ENCODE assay signal across 10 cellular contexts in genomic region chr2:24365051-24365450, GRCh38. TPM values are rescaled to one million over a fixed set of nuclear protein-coding genes. Genes with fewer than 3 reads are reported as not detected.
A peak's percentile ranks its signal among the peaks of the same experiment; 100 is the strongest.
DNase-seq lines count a peak whose midpoint lies in the region; ATAC-seq, FAIRE-seq and TF ChIP-seq lines count a peak whose summit lies in the region.
"Had no signal": no experiment of that assay in that cellular context is flagged by ENCODE, and none has a peak within 500 bp of the region (broad histone marks: within the 10 kb centered on the region; RNA-seq: fewer than 3 reads in every experiment).

No MANE protein-coding gene starts in this region.

- no peak for TF ChIP-seq CTCF in GM13976 (IDR thresholded peaks at IDR 0.05; ENCODE audit: borderline replicate concordance, control extremely low read depth, extremely low read depth, insufficient read depth, missing control alignments)

- no peaks in the 10 kb centered on the region for H3K27me3 Mint-ChIP-seq in activated naive CD8-positive, alpha-beta T cell treated with anti-CD3 and anti-CD28 coated beads, Interleukin-2, amount 50 U/mL, for 24 hours
- H3K27me3 Mint-ChIP-seq: effector memory CD8-positive, alpha-beta T cell had no signal

- DNase-seq in GM13976 (ENCODE audit: low spot score), result peak; percentile 41
- peak; percentile 81 for DNase-seq in NCI-H774 (lab: John Stamatoyannopoulos, UW)
- DNase-seq in fibroblast of the conjunctiva (ENCODE audit: low read depth), result peak; percentile 12
- DNase-seq in renal cortical epithelial cell (ENCODE audit: low read depth), result peak; percentile 82
- no peak for DNase-seq in RCC 7860 (ENCODE audit: low spot score)
- DNase-seq in activated naive CD8-positive, alpha-beta T cell treated with anti-CD3 and anti-CD28 coated beads, Interleukin-2, amount 50 U/mL, for 24 hours, result no peak
- DNase-seq: effector memory CD8-positive, alpha-beta T cell had no signal

- peaks cover 7% of the 10 kb centered on the region for H3K4me1 Mint-ChIP-seq in activated naive CD8-positive, alpha-beta T cell treated with anti-CD3 and anti-CD28 coated beads, Interleukin-2, amount 50 U/mL, for 24 hours

- no peak overlapping the region for H3K27ac Mint-ChIP-seq in activated naive CD8-positive, alpha-beta T cell treated with anti-CD3 and anti-CD28 coated beads, Interleukin-2, amount 50 U/mL, for 24 hours
- H3K27ac Mint-ChIP-seq: effector memory CD8-positive, alpha-beta T cell had no signal

- H3K36me3 Mint-ChIP-seq in activated naive CD8-positive, alpha-beta T cell treated with anti-CD3 and anti-CD28 coated beads, Interleukin-2, amount 50 U/mL, for 24 hours (ENCODE audit: low read depth), result no peaks in the 10 kb centered on the region

- H3K9me3 Mint-ChIP-seq in activated naive CD8-positive, alpha-beta T cell treated with anti-CD3 and anti-CD28 coated beads, Interleukin-2, amount 50 U/mL, for 24 hours, result no peaks in the 10 kb centered on the region
- H3K9me3 Mint-ChIP-seq: effector memory CD8-positive, alpha-beta T cell had no signal

- FAIRE-seq in RCC 7860 (lab: Jason Lieb, UNC), result no peak

- ATAC-seq in activated naive CD8-positive, alpha-beta T cell treated with anti-CD3 and anti-CD28 coated beads, Interleukin-2, amount 50 U/mL, for 24 hours, result no peak
- ATAC-seq in GM19351 (IDR thresholded peaks at IDR 0.05; ENCODE audit: unreplicated experiment) (no peak), GM19035 (IDR thresholded peaks at IDR 0.05; ENCODE audit: unreplicated experiment) (no peak)
- ATAC-seq: effector memory CD8-positive, alpha-beta T cell; Panc1 had no signal

- H3K4me3 Mint-ChIP-seq in activated naive CD8-positive, alpha-beta T cell treated with anti-CD3 and anti-CD28 coated beads, Interleukin-2, amount 50 U/mL, for 24 hours, result no peak overlapping the region
- H3K4me3 Mint-ChIP-seq: effector memory CD8-positive, alpha-beta T cell had no signal

- in situ Hi-C loops in GM13976 (cut with MboI; ENCODE audit: low sequenced_read_pairs, unreplicated experiment), result no loop called here

RNA-seq across cellular contexts. Expression of gene ITSN2, which starts 4.7 kb away (rescaled TPM):
- 33.2 and 39.2 TPM in 2 replicates for total RNA-seq in renal cortical epithelial cell

Comparison
In these comparisons a context has a peak if more than half of its experiments do, and no peak if none do; other contexts are left out.
1. DNase-seq: peak in GM13976 (single experiment), NCI-H774 (single experiment), fibroblast of the conjunctiva (single experiment) and renal cortical epithelial cell (single experiment); none in RCC 7860 (single experiment) and activated naive CD8-positive, alpha-beta T cell treated with anti-CD3 and anti-CD28 coated beads, Interleukin-2, amount 50 U/mL, for 24 hours (single experiment).